Comparison of ENCODE assay signal across 8 cellular contexts in the genomic region with DNA sequence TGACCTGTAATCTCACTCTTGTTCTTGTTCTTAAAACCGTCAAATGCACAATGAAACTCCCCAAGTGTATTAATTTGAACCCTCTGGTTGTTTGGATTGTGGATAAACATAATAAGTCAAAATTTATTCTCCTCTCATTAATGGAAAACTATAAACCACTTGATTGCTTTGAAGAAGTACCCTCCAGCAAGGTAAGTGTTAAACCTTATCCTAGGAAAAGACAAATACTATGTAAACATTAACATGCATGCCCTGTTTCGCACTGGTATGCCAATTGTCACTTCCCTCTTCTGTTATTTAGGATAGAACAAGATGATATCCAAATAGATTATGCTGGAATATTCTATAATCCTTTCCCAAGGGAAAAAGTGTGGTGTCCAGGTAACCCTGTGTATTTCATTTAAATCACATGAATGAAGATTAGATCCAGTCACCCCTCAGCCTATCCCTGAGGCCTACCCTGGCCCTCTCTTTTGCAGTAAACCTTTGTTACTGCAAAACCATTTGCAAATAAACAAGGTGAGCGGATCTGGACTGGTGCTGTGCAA. TPM values are rescaled to one million over a fixed set of nuclear protein-coding genes. Genes with fewer than 3 reads are reported as not detected.
DNase-seq lines count a peak whose midpoint lies in the region; ATAC-seq and TF ChIP-seq lines count a peak whose summit lies in the region.

No MANE protein-coding gene starts in this region.

- peak overlapping the region; percentile 91 to 97 (median 92) for H3K4me3 Mint-ChIP-seq in IgD-negative memory B cell
- peak overlapping the region; percentile 87 for H3K4me3 Mint-ChIP-seq in central memory CD8-positive, alpha-beta T cell
- H3K4me3 Mint-ChIP-seq in naive B cell = peak overlapping the region; percentile 80 to 95 (median 92)

- H3K27me3 ChIP-seq in AG04450 (ENCODE audit: control insufficient read depth, insufficient read depth, low read length) = no peaks in the 10 kb centered on the region

- peak overlapping the region; percentile 89 to 99 (median 94) for H3K27ac Mint-ChIP-seq in IgD-negative memory B cell
- peak overlapping the region; percentile 94 for H3K27ac Mint-ChIP-seq in central memory CD8-positive, alpha-beta T cell (ENCODE audit: low read depth)
- H3K27ac Mint-ChIP-seq in naive B cell = peak overlapping the region in 4 of 6 donors; percentile 72 to 95 (median 85)

- H3K4me1 Mint-ChIP-seq in IgD-negative memory B cell (peaks cover 26 to 32% (median 30%) of the 10 kb centered on the region in 3 donors), naive B cell (peaks cover 34 to 52% (median 40%) of the 10 kb centered on the region in 3 donors)
- peaks cover 25% of the 10 kb centered on the region for H3K4me1 Mint-ChIP-seq in central memory CD8-positive, alpha-beta T cell

- CTCF ChIA-PET in AG04450 (lab: Charles Lee) (interaction anchor here (0.9 kb wide), 1 partner anchor 94 kb away, joined by 3 read pairs; no protein-coding TSS in a partner anchor), HEK293T (lab: Yijun Ruan, JAX) (no interaction called here)

- H3K4me3 ChIP-seq in AG04450 (ENCODE audit: low read depth, low read length) = peak overlapping the region; percentile 88

- peak overlapping the region; percentile 71 for H3K27ac ChIP-seq in AG04450 (ENCODE audit: low read depth, low read length)

- H3K36me3 Mint-ChIP-seq in IgD-negative memory B cell = peaks cover 18% of the 10 kb centered on the region
- peaks cover 26% of the 10 kb centered on the region for H3K36me3 Mint-ChIP-seq in central memory CD8-positive, alpha-beta T cell (ENCODE audit: insufficient read depth)
- H3K36me3 Mint-ChIP-seq in naive B cell = peaks cover 12 to 18% of the 10 kb centered on the region in 2 donors

- no peaks in the 10 kb centered on the region for H3K27me3 Mint-ChIP-seq in IgD-negative memory B cell
- H3K27me3 Mint-ChIP-seq in central memory CD8-positive, alpha-beta T cell = no peaks in the 10 kb centered on the region
- no peaks in the 10 kb centered on the region for H3K27me3 Mint-ChIP-seq in naive B cell

- POLR2A ChIA-PET in AG04450 (lab: Yijun Ruan, JAX) (interaction anchor here (0.6 to 1.3 kb wide), 5 partner anchors 18 to 66 kb away, joined by 3 to 6 read pairs (median 4); a partner anchor contains a TSS), HEK293T (lab: Yijun Ruan, JAX) (interaction anchor here (0.9 to 2.4 kb wide), 4 partner anchors 18 to 87 kb away, joined by 4 to 8 read pairs (median 4); a partner anchor contains a TSS)

- DNase-seq in AG04450 (ENCODE audit: low read depth, low spot score) (no peak), naive B cell (no peak), HCEC 1CT (no peak), HEK293T (ENCODE audit: extremely low spot score) (no peak)
- no peak for DNase-seq in central memory CD8-positive, alpha-beta T cell (ENCODE audit: low spot score in 2 of 2)
- no peak for DNase-seq in NK-92 treated with Interleukin-12 subunit alpha and Interleukin-12 subunit beta, amount 100 ng/mL, for 24 hours (lab: John Stamatoyannopoulos, UW)

- ATAC-seq in central memory CD8-positive, alpha-beta T cell (replicated peaks; ENCODE audit: extremely low read depth, poor library complexity, severe bottlenecking) = no peak
- no peak for ATAC-seq in naive B cell (ENCODE audit: low read depth in 2 of 2)
- no peak for ATAC-seq in HG02610 (IDR thresholded peaks at IDR 0.05; ENCODE audit: unreplicated experiment)

- no peaks in the 10 kb centered on the region; the same call in 1 of the 2 replicates for H3K9me3 ChIP-seq in AG04450 (ENCODE audit: control insufficient read depth, insufficient read depth, low read length)

- H3K9me3 Mint-ChIP-seq in IgD-negative memory B cell = peaks cover 0 to 5% (median 4%) of the 10 kb centered on the region in 3 donors
- H3K9me3 Mint-ChIP-seq in central memory CD8-positive, alpha-beta T cell = peaks cover 7% of the 10 kb centered on the region
- peaks cover 0 to 10% (median 4%) of the 10 kb centered on the region in 7 donors for H3K9me3 Mint-ChIP-seq in naive B cell

- TF ChIP-seq CTCF in AG04450 (IDR thresholded peaks at IDR 0.05; ENCODE audit: low read depth, low read length) = no peak

TF ChIP-seq in HEK293T, 16 proteins besides CTCF, POLR2A, EP300 and RAD21:
- no peak for TF ChIP-seq LEF1 (IDR thresholded peaks at IDR 0.05; ENCODE audit: borderline replicate concordance)
- no peak for TF ChIP-seq ZNF384 (IDR thresholded peaks at IDR 0.05)
- TF ChIP-seq CTBP1 (IDR thresholded peaks at IDR 0.05; ENCODE audit: borderline replicate concordance) = no peak
- no peak for TF ChIP-seq HDGF (IDR thresholded peaks at IDR 0.05; ENCODE audit: borderline replicate concordance)
TF ChIP-seq in HEK293T: peak in this region for 0.

RNA-seq across cellular contexts. Expression of a gene that starts 1.3 kb away (rescaled TPM):
- polyA plus RNA-seq in AG04450 (2011; rRNA removed) (66.3 and 71.4 TPM in 2 replicates), IgD-negative memory B cell (38.2 TPM), naive B cell (ENCODE audit: low read depth in 6 of 6) (10 to 100 TPM; 32.3 to 87.8 (median 37.1) TPM)
- polyA minus RNA-seq in AG04450 (2011; rRNA and poly(A)+ RNA removed) = 27.2 and 28.8 TPM in 2 replicates

RNA-seq across cellular contexts. Expression of a gene that starts 40.1 kb away (rescaled TPM):
- 23.7 and 26.2 TPM in 2 replicates for polyA plus RNA-seq in AG04450 (2011; rRNA removed)
- polyA minus RNA-seq in AG04450 (2011; rRNA and poly(A)+ RNA removed) = 12.5 and 13.3 TPM in 2 replicates
- 35.2 TPM for polyA plus RNA-seq in IgD-negative memory B cell
- polyA plus RNA-seq in naive B cell (ENCODE audit: low read depth in 6 of 6) = 10 to 100 TPM; 31.4 to 38.8 (median 36.2) TPM

RNA-seq across cellular contexts. Expression of a gene that starts 57.0 kb away (rescaled TPM):
- polyA plus RNA-seq in AG04450 (2011; rRNA removed) (1,954 and 2,256 TPM in 2 replicates), IgD-negative memory B cell (1,418 TPM), naive B cell (ENCODE audit: low read depth in 6 of 6) (1,000 to 10,000 TPM in 4 of 6 donors, 100 to 1,000 TPM in 2; 612 to 1,284 (median 1,085) TPM)
- 224 and 229 TPM in 2 replicates for polyA minus RNA-seq in AG04450 (2011; rRNA and poly(A)+ RNA removed)
